ENCODE assay signal across 8 cellular contexts in genomic region chr3:155554777-155555445, GRCh38.
A peak's percentile ranks its signal among the peaks of the same experiment; 100 is the strongest.
DNase-seq lines count a peak whose midpoint lies in the region; ATAC-seq and TF ChIP-seq lines count a peak whose summit lies in the region.

No MANE protein-coding gene starts in this region.

- WGBS in aorta, 2 donors, result 75 to 83% methylated on average over 4 of the region's 4 CpGs

- intact Hi-C loops in aorta (cut with DNase I), result no loop called here

- CTCF ChIA-PET in GM10248 (lab: Yijun Ruan, JAX), result interaction anchor here (0.8 kb wide), 1 partner anchor 10 kb away, joined by 3 read pairs; no protein-coding TSS in a partner anchor

- no peaks in the 10 kb centered on the region for H3K27me3 ChIP-seq in aorta (ENCODE audit: control insufficient read depth in 1 of 2, insufficient read depth in 2 of 2, low read length in 1 of 2)

- H3K36me3 ChIP-seq in aorta (ENCODE audit: control insufficient read depth in 1 of 2, insufficient read depth in 2 of 2, low read length in 1 of 2), result no peaks in the 10 kb centered on the region

- TF ChIP-seq POLR2A in GM18505 (IDR thresholded peaks at IDR 0.05; ENCODE audit: borderline replicate concordance, extremely low read depth, insufficient read depth, insufficient read length), result no peak

- peaks cover 2% of the 10 kb centered on the region for H3K9me3 ChIP-seq in aorta (ENCODE audit: control insufficient read depth, low read length)

- no peak overlapping the region for H3K27ac ChIP-seq in aorta (ENCODE audit: low read depth in 1 of 2, low read length in 2 of 2)

- DNase-seq in HT1080 (ENCODE audit: low read depth) (peak; percentile 55), kidney glomerular epithelial cell (lab: John Stamatoyannopoulos, UW) (peak; percentile 91), aorta (no peak), cerebellar cortex (ENCODE audit: low spot score) (no peak), GM10248 (ENCODE audit: extremely low spot score) (no peak), HuH-7.5 (ENCODE audit: low spot score) (no peak)

- POLR2A ChIA-PET in GM10248 (lab: Yijun Ruan, JAX), result no interaction called here

- H3K4me1 ChIP-seq in aorta (ENCODE audit: control insufficient read depth in 1 of 2, insufficient read depth in 2 of 2, low read length in 2 of 2), result no peaks in the 10 kb centered on the region

- peak; percentile 82 for ATAC-seq in GM18505 (IDR thresholded peaks at IDR 0.05; ENCODE audit: unreplicated experiment)
- peak; percentile 73 for ATAC-seq in GM21786 (IDR thresholded peaks at IDR 0.05; ENCODE audit: unreplicated experiment)
- ATAC-seq in aorta (ENCODE audit: low FRiP score), result no peak

- no peak for TF ChIP-seq CTCF in GM10248 (IDR thresholded peaks at IDR 0.05; ENCODE audit: control extremely low read depth, extremely low read depth, low read depth, missing control alignments)

- no peak overlapping the region for H3K4me3 ChIP-seq in aorta (ENCODE audit: low read length in 2 of 2)

Comparison
In these comparisons a context has a peak if more than half of its experiments do, and no peak if none do; other contexts are left out.
1. DNase-seq: peak in HT1080 (single experiment) and kidney glomerular epithelial cell (single experiment); none in aorta (0 of 2), cerebellar cortex (single experiment), GM10248 (single experiment) and HuH-7.5 (single experiment).